In the genomic region with DNA sequence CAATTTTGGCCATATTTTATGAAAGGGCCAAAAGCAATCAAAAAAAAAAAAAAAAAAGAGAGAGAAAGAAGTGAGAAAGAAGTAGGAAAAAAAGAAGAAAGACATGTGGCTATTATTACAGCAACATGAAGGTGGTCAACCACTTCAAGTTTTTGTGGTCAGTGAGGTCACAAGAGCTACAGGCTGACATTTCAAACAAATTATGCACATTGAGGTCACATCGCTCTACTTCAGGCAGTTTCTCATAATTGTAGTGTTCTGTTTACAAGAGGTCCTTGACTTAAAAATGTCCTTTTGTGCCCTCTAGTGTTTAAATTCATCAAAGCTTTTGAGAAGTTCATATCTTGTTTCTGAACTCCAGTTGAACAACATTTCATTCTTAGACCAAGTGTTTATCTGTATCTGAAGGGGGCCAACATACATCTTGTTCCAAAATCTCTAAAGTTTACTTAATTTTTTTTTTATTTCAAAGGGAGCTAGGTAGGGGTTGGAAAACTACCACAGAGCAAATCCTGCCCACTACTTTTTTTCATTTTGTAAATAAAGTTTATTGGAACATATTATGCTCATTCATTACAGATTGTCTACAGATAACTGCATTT, we compare ENCODE assay signal across 8 cellular contexts.
DNase-seq lines count a peak whose midpoint lies in the region; ATAC-seq, FAIRE-seq and TF ChIP-seq lines count a peak whose summit lies in the region.

No MANE protein-coding gene starts in this region.

- no peaks in the 10 kb centered on the region for H3K4me1 Mint-ChIP-seq in activated naive CD4-positive, alpha-beta T cell treated with anti-CD3 and anti-CD28 coated beads, Interleukin-2, amount 10 ng/mL, durations not matched to agents 7 days and 5 days

- no peak overlapping the region for H3K4me3 Mint-ChIP-seq in activated naive CD4-positive, alpha-beta T cell treated with anti-CD3 and anti-CD28 coated beads, Interleukin-2, amount 10 ng/mL, durations not matched to agents 7 days and 5 days

- no peaks in the 10 kb centered on the region for H4K20me1 ChIP-seq in OCI-LY7 (ENCODE audit: insufficient read depth, low read length)

- ATAC-seq in GM21576 (IDR thresholded peaks at IDR 0.05; ENCODE audit: unreplicated experiment) = peak; percentile 98

- H3K36me3 ChIP-seq in OCI-LY7 (ENCODE audit: insufficient read depth, low read length) = no peaks in the 10 kb centered on the region
- H3K36me3 ChIP-seq in liver (ENCODE audit: control insufficient read depth in 4 of 4, insufficient read depth in 3 of 4, low read depth in 1 of 4, low read length in 3 of 4) = no peaks in the 10 kb centered on the region

- peaks cover 6% of the 10 kb centered on the region for H3K27me3 Mint-ChIP-seq in activated naive CD4-positive, alpha-beta T cell treated with anti-CD3 and anti-CD28 coated beads, Interleukin-2, amount 10 ng/mL, durations not matched to agents 7 days and 5 days

- H3K27me3 ChIP-seq in liver (ENCODE audit: control insufficient read depth in 4 of 4, insufficient read depth in 4 of 4, low read length in 3 of 4) = no peaks in the 10 kb centered on the region

- no peak overlapping the region for H3K4me3 ChIP-seq in OCI-LY7 (ENCODE audit: low read depth, low read length, poor library complexity, severe bottlenecking)
- no peak overlapping the region for H3K4me3 ChIP-seq in cardiac fibroblast (replicated peaks in 1 of 2; ENCODE audit: low read depth in 2 of 2, low read length in 2 of 2)
- no peak overlapping the region for H3K4me3 ChIP-seq in liver (ENCODE audit: low read depth in 1 of 3, low read length in 3 of 3)

- no peak overlapping the region for H3K9ac ChIP-seq in liver (ENCODE audit: low read depth in 1 of 2, low read length in 2 of 2)

- POLR2A ChIA-PET in OCI-LY7 (lab: Charles Lee) = interaction anchor here (0.7 to 1.7 kb wide), 2 partner anchors 9 to 120 kb away, joined by 3 to 5 read pairs; no protein-coding TSS in a partner anchor

- TF ChIP-seq RAD21 in liver (IDR thresholded peaks at IDR 0.05) = peak; percentile 75 to 82

- H3K79me2 ChIP-seq in OCI-LY7 (ENCODE audit: insufficient read depth, low read depth, low read length) = no peaks in the 10 kb centered on the region

- H3K9me3 Mint-ChIP-seq in activated naive CD4-positive, alpha-beta T cell treated with anti-CD3 and anti-CD28 coated beads, Interleukin-2, amount 10 ng/mL, durations not matched to agents 7 days and 5 days = no peaks in the 10 kb centered on the region

- peak; percentile 23 for DNase-seq in activated naive CD4-positive, alpha-beta T cell treated with anti-CD3 and anti-CD28 coated beads, Interleukin-2, amount 10 ng/mL, durations not matched to agents 7 days and 5 days
- DNase-seq in activated naive CD4-positive, alpha-beta T cell (lab: John Stamatoyannopoulos, UW) = no peak
- DNase-seq in HT-29 (ENCODE audit: low spot score) (peak; percentile 66), OCI-LY7 (ENCODE audit: low spot score) (peak; percentile 56), cardiac fibroblast (ENCODE audit: low read depth in 2 of 2) (peak; percentile 85 to 86), urothelium cell line (ENCODE audit: low spot score) (peak; percentile 41)

- no peak overlapping the region for H3K4me2 ChIP-seq in OCI-LY7 (ENCODE audit: low read length)

- no peaks in the 10 kb centered on the region for H3K9me2 ChIP-seq in OCI-LY7 (ENCODE audit: insufficient read depth, low read length)

- 4% methylated on average over 1 of the region's 1 CpG for WGBS in liver

- H3K9me3 ChIP-seq in OCI-LY7 (ENCODE audit: low read length) (no peaks in the 10 kb centered on the region), liver (ENCODE audit: control insufficient read depth in 4 of 4, low read length in 3 of 4) (no peaks in the 10 kb centered on the region)

- BruUV-seq in OCI-LY7 (replicated peaks; lab: Mats Ljungman, UMichigan) = no TSS peak

- CTCF ChIA-PET in activated naive CD4-positive, alpha-beta T cell treated with anti-CD3 and anti-CD28 coated beads, Interleukin-2, amount 10 ng/mL, durations not matched to agents 7 days and 5 days (lab: Charles Lee) = interaction anchor here (0.7 to 2.7 kb wide), 25 partner anchors 9 to 494 kb away, joined by 3 to 45 read pairs (median 4); no protein-coding TSS in a partner anchor
- CTCF ChIA-PET in OCI-LY7 (lab: Charles Lee; ENCODE audit: unreplicated experiment) = no interaction called here

- no peaks in the 10 kb centered on the region for H3K36me3 Mint-ChIP-seq in activated naive CD4-positive, alpha-beta T cell treated with anti-CD3 and anti-CD28 coated beads, Interleukin-2, amount 10 ng/mL, durations not matched to agents 7 days and 5 days

- H3K27ac ChIP-seq in OCI-LY7 (ENCODE audit: low read depth, low read length, poor library complexity, severe bottlenecking) (no peak overlapping the region), liver (ENCODE audit: low read depth in 1 of 2, low read length in 2 of 2) (peak overlapping the region in 1 of 2 donors; percentile 7)

- H3K4me1 ChIP-seq in OCI-LY7 (ENCODE audit: insufficient read depth, low read length, poor library complexity, severe bottlenecking) (no peaks in the 10 kb centered on the region), liver (ENCODE audit: control insufficient read depth in 4 of 4, insufficient read depth in 4 of 4, low read length in 3 of 4) (no peaks in the 10 kb centered on the region)

- no peak overlapping the region for H3K27ac Mint-ChIP-seq in activated naive CD4-positive, alpha-beta T cell treated with anti-CD3 and anti-CD28 coated beads, Interleukin-2, amount 10 ng/mL, durations not matched to agents 7 days and 5 days

- peak; percentile 74 for TF ChIP-seq CTCF in OCI-LY7 (conservative IDR thresholded peaks at IDR 0.05; ENCODE audit: low read length)
- TF ChIP-seq CTCF in cardiac fibroblast (IDR thresholded peaks at IDR 0.05; ENCODE audit: low read depth, low read length) = peak; percentile 39
- peak; percentile 48 for TF ChIP-seq CTCF in liver (IDR thresholded peaks at IDR 0.05; ENCODE audit: low read depth, low read length, missing input control)

- intact Hi-C loops in OCI-LY7 (cut with micrococcal nuclease; ENCODE audit: unreplicated experiment) = loop anchor here (1.0 kb wide), 1 partner anchor 192 kb away; no protein-coding TSS in a partner anchor

- FAIRE-seq in urothelium cell line (lab: Jason Lieb, UNC) = no peak

- no peak overlapping the region for H2AFZ ChIP-seq in OCI-LY7 (ENCODE audit: low read length)

TF ChIP-seq in liver, 16 proteins besides CTCF, POLR2A, EP300 and RAD21:
- TF ChIP-seq NR2F2 (IDR thresholded peaks at IDR 0.05) (peak; percentile 37), HNF4G (IDR thresholded peaks at IDR 0.05) (no peak), RXRA (IDR thresholded peaks at IDR 0.05) (peak; percentile 30 to 57)
TF ChIP-seq in liver: peak in this region for 2.

Comparison
In these comparisons a context has a peak if more than half of its experiments do, and no peak if none do; other contexts are left out.
1. DNase-seq: peak in activated naive CD4-positive, alpha-beta T cell treated with anti-CD3 and anti-CD28 coated beads, Interleukin-2, amount 10 ng/mL, durations not matched to agents 7 days and 5 days (single experiment), HT-29 (single experiment), OCI-LY7 (single experiment), cardiac fibroblast (2 of 2) and urothelium cell line (single experiment); none in activated naive CD4-positive, alpha-beta T cell (0 of 4).
2. Peak in every context shown above with its lines, with median percentiles within 50 percentile points of each other: CTCF ChIP-seq.